ENCODE assay signal across 8 cellular contexts in the genomic region with DNA sequence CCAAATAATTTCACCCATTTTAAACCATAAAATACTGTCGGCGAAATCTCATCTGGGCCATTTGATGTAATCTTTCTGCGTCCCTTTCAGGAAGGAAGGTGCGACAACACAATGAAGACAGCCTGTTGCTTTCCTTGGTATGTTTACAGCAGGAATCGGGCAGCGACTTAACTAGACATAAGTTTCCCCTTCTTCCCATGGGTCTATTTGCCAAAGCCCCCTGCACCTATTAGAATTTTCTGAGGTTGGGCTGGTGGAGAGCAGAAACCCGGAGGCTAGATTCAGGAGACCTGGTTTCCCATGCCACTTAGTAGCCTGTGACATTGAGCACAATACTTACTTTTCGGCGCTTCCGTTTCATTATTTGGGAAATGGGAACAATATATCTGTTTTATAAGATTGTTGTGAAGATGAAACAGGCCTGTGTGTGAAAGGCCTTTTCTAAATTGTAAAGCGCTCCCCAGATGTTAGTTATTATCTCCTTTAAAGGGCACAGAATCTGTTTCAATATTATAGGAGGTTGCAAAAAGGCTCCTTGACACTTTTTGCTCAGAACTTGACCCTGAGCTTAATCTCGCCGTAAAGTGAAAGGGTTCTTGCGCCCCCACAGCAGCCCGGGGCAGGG. TPM values are rescaled to one million over a fixed set of nuclear protein-coding genes. Genes with fewer than 3 reads are reported as not detected.
DNase-seq lines count a peak whose midpoint lies in the region; ATAC-seq and TF ChIP-seq lines count a peak whose summit lies in the region.

No MANE protein-coding gene starts in this region.

- no peak for TF ChIP-seq CTCF in activated CD8-positive, alpha-beta T cell treated with anti-CD3 and anti-CD28 coated beads for 36 hours (IDR thresholded peaks at IDR 0.05)
- TF ChIP-seq CTCF in heart right ventricle (IDR thresholded peaks at IDR 0.05), result no peak

- no peaks in the 10 kb centered on the region for H3K27me3 Mint-ChIP-seq in activated CD8-positive, alpha-beta T cell treated with anti-CD3 and anti-CD28 coated beads for 36 hours

- no peak for ATAC-seq in activated CD8-positive, alpha-beta T cell treated with anti-CD3 and anti-CD28 coated beads for 36 hours
- ATAC-seq in heart right ventricle (peak in 2 of 8 donors; percentile 15 to 16), HG03439 (IDR thresholded peaks at IDR 0.05; ENCODE audit: unreplicated experiment) (no peak), HG03342 (IDR thresholded peaks at IDR 0.05; ENCODE audit: unreplicated experiment) (no peak), GM19328 (IDR thresholded peaks at IDR 0.05; ENCODE audit: unreplicated experiment) (no peak)

- H3K27me3 ChIP-seq in heart right ventricle, result no peaks in the 10 kb centered on the region

- H3K4me3 ChIP-seq in heart right ventricle, result peak overlapping the region; percentile 35 to 99 (median 94)
- peak overlapping the region; percentile 81 for H3K4me3 ChIP-seq in skeletal muscle cell (ENCODE audit: low read depth, low read length)

- H3K27ac Mint-ChIP-seq in activated CD8-positive, alpha-beta T cell treated with anti-CD3 and anti-CD28 coated beads for 36 hours, result peak overlapping the region; percentile 89

- peak overlapping the region; percentile 94 to 100 (median 98) for H3K27ac ChIP-seq in heart right ventricle

- POLR2A ChIA-PET in activated CD8-positive, alpha-beta T cell treated with anti-CD3 and anti-CD28 coated beads for 36 hours (lab: Charles Lee), result interaction anchor here (0.9 to 5.0 kb wide), 5 partner anchors 12 to 169 kb away, joined by 4 to 68 read pairs (median 7); no protein-coding TSS in a partner anchor

- intact Hi-C loops in activated CD8-positive, alpha-beta T cell treated with anti-CD3 and anti-CD28 coated beads for 36 hours (cut with micrococcal nuclease), result no loop called here
- intact Hi-C loops in heart right ventricle (cut with DNase I), result loop anchor here in 6 of 10 donors (2.0 kb wide), 2 partner anchors 73 to 287 kb away; a partner anchor contains a TSS

- H3K9me3 Mint-ChIP-seq in activated CD8-positive, alpha-beta T cell treated with anti-CD3 and anti-CD28 coated beads for 36 hours, result no peaks in the 10 kb centered on the region

- peaks cover 36% of the 10 kb centered on the region for H3K4me1 Mint-ChIP-seq in activated CD8-positive, alpha-beta T cell treated with anti-CD3 and anti-CD28 coated beads for 36 hours (ENCODE audit: low read depth)

- no peaks in the 10 kb centered on the region for H3K9me3 ChIP-seq in heart right ventricle

- peaks cover 0 to 45% (median 28%) of the 10 kb centered on the region in 9 donors for H3K4me1 ChIP-seq in heart right ventricle

- DNase-seq in activated CD8-positive, alpha-beta memory T cell treated with anti-CD3 and anti-CD28 coated beads for 24 hours, result peak; percentile 59
- DNase-seq in activated CD8-positive, alpha-beta memory T cell treated with anti-CD3 and anti-CD28 coated beads, Interleukin-2, amount 50 U/mL, for 48 hours, result no peak
- DNase-seq in activated CD8-positive, alpha-beta T cell treated with anti-CD3 and anti-CD28 coated beads for 36 hours, result no peak
- DNase-seq in heart right ventricle, result no peak
- DNase-seq in skeletal muscle cell (ENCODE audit: low read depth), result no peak

- H3K36me3 ChIP-seq in heart right ventricle, result peaks cover 0 to 30% (median 5%) of the 10 kb centered on the region in 9 donors

- WGBS in heart right ventricle, 2 donors, result 3 to 6% methylated on average over 15 of the region's 15 CpGs

- CTCF ChIA-PET in activated CD8-positive, alpha-beta T cell treated with anti-CD3 and anti-CD28 coated beads for 36 hours (lab: Charles Lee), result interaction anchor here (0.7 to 6.1 kb wide), 19 partner anchors 11 to 434 kb away, joined by 3 to 45 read pairs (median 4); no protein-coding TSS in a partner anchor

- peaks cover 5% of the 10 kb centered on the region for H3K36me3 Mint-ChIP-seq in activated CD8-positive, alpha-beta T cell treated with anti-CD3 and anti-CD28 coated beads for 36 hours (ENCODE audit: low read depth)

- peak overlapping the region; percentile 86 for H3K4me3 Mint-ChIP-seq in activated CD8-positive, alpha-beta T cell treated with anti-CD3 and anti-CD28 coated beads for 36 hours

RNA-seq across cellular contexts. Expression of a gene that starts 0.6 kb away (rescaled TPM):
- total RNA-seq in activated CD8-positive, alpha-beta T cell treated with anti-CD3 and anti-CD28 coated beads for 36 hours, result 10 to 100 TPM; 40.3 to 45.4 TPM
- 10 to 100 TPM; 59.5 to 90.2 (median 77.3) TPM for total RNA-seq in heart right ventricle
- polyA plus RNA-seq in heart right ventricle, result 10 to 100 TPM; 44.4 to 70.7 TPM

RNA-seq across cellular contexts. Expression of a gene that starts 42.0 kb away (rescaled TPM):
- not detected for total RNA-seq in activated CD8-positive, alpha-beta T cell treated with anti-CD3 and anti-CD28 coated beads for 36 hours
- 1 to 10 TPM in 5 of 10 donors, under 1 TPM in 3, not detected in 2; 0.58 to 3.5 (median 1.1) TPM for total RNA-seq in heart right ventricle
- under 1 TPM in 1 of 2 donors, not detected in 1; 0.10 TPM for polyA plus RNA-seq in heart right ventricle
